In the genomic region with DNA sequence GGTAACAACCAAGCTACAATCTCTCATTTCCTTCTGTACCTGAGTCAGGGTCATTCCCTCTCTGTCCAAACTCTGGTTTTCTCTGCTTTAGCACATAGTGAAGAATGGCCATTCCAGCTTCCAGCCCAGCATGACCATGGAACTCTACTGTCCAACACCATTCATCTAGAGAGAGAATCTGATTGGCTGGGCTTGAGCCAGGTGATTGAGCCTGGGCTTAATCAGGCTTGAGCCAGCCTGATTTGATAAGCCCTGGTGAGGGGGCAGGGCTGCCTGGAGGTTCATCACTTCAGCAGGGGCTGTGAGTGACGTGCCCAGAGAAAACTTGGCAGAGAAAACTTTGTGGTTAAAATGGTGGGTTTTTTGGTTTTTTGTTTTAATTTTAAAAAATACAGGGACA, we compare ENCODE assay signal across 1 cellular context.
TF ChIP-seq lines count a peak whose summit lies in the region.

No MANE protein-coding gene starts in this region.

TF ChIP-seq in WTC11, 78 proteins besides CTCF, POLR2A, EP300 and RAD21 (continued from another document):
- TF ChIP-seq NR3C1 (CRISPR knock-in tag; conservative IDR thresholded peaks at IDR 0.05; ENCODE audit: low read depth) (no peak), NFATC4 (CRISPR knock-in tag; IDR thresholded peaks at IDR 0.05) (no peak)
